12 cellular contexts compared by ENCODE assay signal in the genomic region with DNA sequence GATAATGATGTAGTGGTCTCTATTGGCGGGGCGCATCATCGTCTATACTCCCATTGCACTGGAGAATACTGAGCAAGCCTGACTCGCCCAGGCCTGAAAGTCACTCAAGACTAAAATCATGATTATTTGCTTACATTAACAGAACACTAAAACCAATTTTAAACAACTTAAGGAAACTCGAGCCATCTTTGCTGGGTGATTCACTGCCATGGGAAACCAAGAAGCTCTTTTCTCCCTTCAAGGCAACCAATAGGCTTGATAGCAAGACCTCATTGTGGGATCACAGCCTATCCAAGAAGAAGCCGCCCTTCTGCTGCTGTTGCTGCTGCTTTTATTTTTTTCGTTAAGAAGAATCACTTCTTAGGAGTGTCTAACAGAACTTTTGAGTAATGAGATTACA.
A peak's percentile ranks its signal among the peaks of the same experiment; 100 is the strongest.
DNase-seq lines count a peak whose midpoint lies in the region; ATAC-seq, FAIRE-seq and TF ChIP-seq lines count a peak whose summit lies in the region.
"Had no signal": no experiment of that assay in that cellular context is flagged by ENCODE, and none has a peak within 500 bp of the region (broad histone marks: within the 10 kb centered on the region; RNA-seq: fewer than 3 reads in every experiment).

No MANE protein-coding gene starts in this region.

- H3K4me2 ChIP-seq in astrocyte (ENCODE audit: low read length) = peak overlapping the region; percentile 70

- no peaks in the 10 kb centered on the region for H3K9me3 Mint-ChIP-seq in astrocyte (ENCODE audit: unreplicated experiment)

- no peaks in the 10 kb centered on the region for H4K20me1 ChIP-seq in astrocyte (ENCODE audit: insufficient read depth, low read length)

- peak; percentile 92 for DNase-seq in AG04450 (ENCODE audit: low read depth, low spot score)
- DNase-seq in HCEC 1CT = peak; percentile 95
- peak; percentile 95 for DNase-seq in astrocyte (ENCODE audit: low read depth)
- no peak for DNase-seq in cortex of kidney (lab: John Stamatoyannopoulos, UW)
- DNase-seq in NCI-H82 treated with DMSO at 0.1 percent for 48 hours (lab: John Stamatoyannopoulos, UW; ENCODE audit: unreplicated experiment) = no peak
- DNase-seq: DMS 273 treated with DMSO at 0.1 percent for 48 hours, NCI-H2171 treated with DMSO at 0.1 percent for 48 hours had no signal

- H3K4me1 ChIP-seq in astrocyte (ENCODE audit: insufficient read depth, low read length) (peaks cover 73% of the 10 kb centered on the region), muscle layer of duodenum (ENCODE audit: control insufficient read depth in 1 of 2, insufficient read depth in 2 of 2, low read length in 2 of 2) (peaks cover 37 to 52% of the 10 kb centered on the region in 2 donors)

- no peaks in the 10 kb centered on the region for H3K27me3 ChIP-seq in AG04450 (ENCODE audit: control insufficient read depth, insufficient read depth, low read length)
- H3K27me3 ChIP-seq in astrocyte (ENCODE audit: insufficient read depth, low read length) = no peaks in the 10 kb centered on the region
- no peaks in the 10 kb centered on the region for H3K27me3 ChIP-seq in muscle layer of duodenum (ENCODE audit: low read depth, low read length)
- H3K27me3 ChIP-seq: upper lobe of left lung had no signal

- no peaks in the 10 kb centered on the region for H3K27me3 Mint-ChIP-seq in astrocyte (ENCODE audit: low read depth, unreplicated experiment)

- H3K36me3 ChIP-seq in astrocyte (ENCODE audit: insufficient read depth, low read length) (no peaks in the 10 kb centered on the region), muscle layer of duodenum (ENCODE audit: control insufficient read depth in 1 of 2, insufficient read depth in 2 of 2, low read length in 2 of 2) (peaks cover 10 to 12% of the 10 kb centered on the region in 2 donors)
- H3K36me3 ChIP-seq: upper lobe of left lung had no signal

- CTCF ChIA-PET in AG04450 (lab: Charles Lee) = no interaction called here

- peaks cover 58% of the 10 kb centered on the region for H3K4me1 Mint-ChIP-seq in astrocyte (ENCODE audit: low read depth, unreplicated experiment)

- H3K4me3 Mint-ChIP-seq in astrocyte (ENCODE audit: unreplicated experiment) = no peak overlapping the region

- peak overlapping the region; percentile 84 for H3K9ac ChIP-seq in astrocyte (ENCODE audit: low read length)

- H3K4me3 ChIP-seq in AG04450 (ENCODE audit: low read depth, low read length) = no peak overlapping the region
- H3K4me3 ChIP-seq in astrocyte (ENCODE audit: insufficient read depth, low read depth, low read length) = no peak overlapping the region
- no peak overlapping the region for H3K4me3 ChIP-seq in muscle layer of duodenum (ENCODE audit: low read depth in 1 of 2, low read length in 2 of 2)
- H3K4me3 ChIP-seq: SK-N-MC, upper lobe of left lung had no signal

- FAIRE-seq in astrocyte (lab: Jason Lieb, UNC) = no peak

- ATAC-seq in GM21423 (IDR thresholded peaks at IDR 0.05; ENCODE audit: unreplicated experiment) = no peak
- ATAC-seq in HG02885 (IDR thresholded peaks at IDR 0.05; ENCODE audit: poor library complexity, unreplicated experiment) = no peak

- POLR2A ChIA-PET in AG04450 (lab: Yijun Ruan, JAX) = no interaction called here

- peaks cover 6% of the 10 kb centered on the region for H3K36me3 Mint-ChIP-seq in astrocyte (ENCODE audit: low read depth, unreplicated experiment)

- H3K27ac ChIP-seq in AG04450 (ENCODE audit: low read depth, low read length) (peak overlapping the region; percentile 83), astrocyte (ENCODE audit: low read depth, low read length) (peak overlapping the region; percentile 98), muscle layer of duodenum (ENCODE audit: low read length) (peak overlapping the region; percentile 5)
- H3K27ac ChIP-seq: SK-N-MC had no signal

- H2AFZ ChIP-seq in astrocyte (ENCODE audit: low read depth, low read length) = no peak overlapping the region

- TF ChIP-seq CTCF in AG04450 (IDR thresholded peaks at IDR 0.05; ENCODE audit: low read depth, low read length) = no peak
- TF ChIP-seq CTCF in astrocyte (IDR thresholded peaks at IDR 0.05; ENCODE audit: insufficient read depth, low read depth, low read length) = no peak

- H3K79me2 ChIP-seq in astrocyte (ENCODE audit: insufficient read depth, low read length) = peaks cover 52% of the 10 kb centered on the region

- no peaks in the 10 kb centered on the region for H3K9me3 ChIP-seq in AG04450 (ENCODE audit: control insufficient read depth, insufficient read depth, low read length)
- H3K9me3 ChIP-seq in astrocyte (ENCODE audit: insufficient read depth, low read depth, low read length) = no peaks in the 10 kb centered on the region
- H3K9me3 ChIP-seq in muscle layer of duodenum (ENCODE audit: control insufficient read depth in 1 of 2, low read length in 2 of 2) = no peaks in the 10 kb centered on the region
- H3K9me3 ChIP-seq: upper lobe of left lung had no signal

- peak overlapping the region; percentile 85 for H3K27ac Mint-ChIP-seq in astrocyte (ENCODE audit: unreplicated experiment)

Comparison
In these comparisons a context has a peak if more than half of its experiments do, and no peak if none do; other contexts are left out.
1. DNase-seq: peak in AG04450 (single experiment), HCEC 1CT (single experiment) and astrocyte (single experiment); none in cortex of kidney (single experiment) and NCI-H82 treated with DMSO at 0.1 percent for 48 hours (single experiment).
2. H3K27ac ChIP-seq: peak in every context shown above with its lines; median percentile 98 in astrocyte; 83 in AG04450; 5 in muscle layer of duodenum.